9 cellular contexts compared by ENCODE assay signal in genomic region chr7:101507791-101508252, GRCh38.
DNase-seq lines count a peak whose midpoint lies in the region; ATAC-seq and TF ChIP-seq lines count a peak whose summit lies in the region.
"Had no signal": no experiment of that assay in that cellular context is flagged by ENCODE, and none has a peak within 500 bp of the region (broad histone marks: within the 10 kb centered on the region; RNA-seq: fewer than 3 reads in every experiment).

No MANE protein-coding gene starts in this region.

- no peak overlapping the region for H2AFZ ChIP-seq in GM23248

- H3F3A ChIP-seq in GM23248 (ENCODE audit: insufficient read depth): no peaks in the 10 kb centered on the region

- WGBS in GM23248 (ENCODE audit: low coverage in 1 of 2, low lambda C conversion rate in 2 of 2, missing lambda C conversion rate in 2 of 2), 2 experiments: 30 to 31% methylated on average over 9 of the region's 9 CpGs

- H3K9me3 ChIP-seq in GM23248 (ENCODE audit: low read depth): no peaks in the 10 kb centered on the region
- H3K9me3 ChIP-seq: neutrophil had no signal

- no peak overlapping the region for H3K27ac ChIP-seq in GM23248
- H3K27ac ChIP-seq: neutrophil had no signal

- no peak for ATAC-seq in HG02973 (IDR thresholded peaks at IDR 0.05; ENCODE audit: unreplicated experiment)
- ATAC-seq in HG03571 (IDR thresholded peaks at IDR 0.05; ENCODE audit: unreplicated experiment): no peak

- CTCF ChIA-PET in BJ (lab: Yijun Ruan, JAX): interaction anchor here (0.6 to 4.8 kb wide), 18 partner anchors 9 to 172 kb away, joined by 3 to 33 read pairs (median 4); partner anchors contain the start of gene COL26A1

- TF ChIP-seq CTCF in BJ (IDR thresholded peaks at IDR 0.05; ENCODE audit: insufficient read depth, low read depth, low read length): peak; percentile 83

- H3K9ac ChIP-seq in GM23248: no peak overlapping the region

- in situ Hi-C loops in GM23248 (cut with MboI): no loop called here

- no peaks in the 10 kb centered on the region for H4K20me1 ChIP-seq in GM23248 (ENCODE audit: insufficient read depth)

- POLR2A ChIA-PET in BJ (lab: Charles Lee): no interaction called here

- H3K4me3 ChIP-seq in BJ (ENCODE audit: low read depth, low read length): no peak overlapping the region
- H3K4me3 ChIP-seq in GM23248: no peak overlapping the region

- H3K27me3 ChIP-seq in BJ (ENCODE audit: control insufficient read depth, insufficient read depth, low read length) (peaks cover 9% of the 10 kb centered on the region), GM23248 (replicated peaks; ENCODE audit: insufficient read depth) (peaks cover 50% of the 10 kb centered on the region)

- intact Hi-C loops in head of caudate nucleus (cut with DNase I): no loop called here

- H3K4me1 ChIP-seq in GM23248 (ENCODE audit: insufficient read depth): no peaks in the 10 kb centered on the region

- no peaks in the 10 kb centered on the region for H3K79me2 ChIP-seq in GM23248 (ENCODE audit: insufficient read depth)

- no peak overlapping the region for H3K4me2 ChIP-seq in GM23248 (ENCODE audit: unreplicated experiment)

- no peak for DNase-seq in BJ (ENCODE audit: low read depth)
- peak; percentile 62 for DNase-seq in GM23248
- DNase-seq in NCI-H510A (lab: John Stamatoyannopoulos, UW): peak; percentile 3
- DNase-seq in activated CD8-positive, alpha-beta memory T cell treated with anti-CD3 and anti-CD28 coated beads, Interleukin-2, amount 50 U/mL, for 48 hours: peak; percentile 58
- peak in 27 of 42 donors; percentile 5 to 59 (median 27) for DNase-seq in head of caudate nucleus
- peak; percentile 1 to 7 for DNase-seq in stimulated activated CD4-positive, alpha-beta T cell treated with anti-CD3 and anti-CD28 coated beads, Interleukin-1b, Interleukin-23, amount 100 ng/mL, for 4 hours (ENCODE audit: low read depth in 2 of 2)

- H3K9me2 ChIP-seq in GM23248 (ENCODE audit: insufficient read depth): no peaks in the 10 kb centered on the region

- H3K36me3 ChIP-seq in BJ (ENCODE audit: control insufficient read depth, insufficient read depth, low read length): no peaks in the 10 kb centered on the region
- H3K36me3 ChIP-seq in GM23248 (ENCODE audit: low read depth): no peaks in the 10 kb centered on the region
- H3K36me3 ChIP-seq: neutrophil had no signal
